21 cellular contexts compared by ENCODE assay signal in genomic region chr21:32593690-32594089, GRCh38. TPM values are rescaled to one million over a fixed set of nuclear protein-coding genes. Genes with fewer than 3 reads are reported as not detected.
DNase-seq lines count a peak whose midpoint lies in the region; ATAC-seq and TF ChIP-seq lines count a peak whose summit lies in the region.
"Had no signal": no experiment of that assay in that cellular context is flagged by ENCODE, and none has a peak within 500 bp of the region (broad histone marks: within the 10 kb centered on the region; RNA-seq: fewer than 3 reads in every experiment).

No MANE protein-coding gene starts in this region.

- H3K27ac ChIP-seq in liver (ENCODE audit: low read depth in 1 of 2, low read length in 2 of 2) = peak overlapping the region; percentile 51 to 81
- H3K27ac ChIP-seq: BLaER1, C4-2B, GM23248 had no signal

- H3K4me1 ChIP-seq in liver (ENCODE audit: control insufficient read depth in 4 of 4, insufficient read depth in 4 of 4, low read length in 3 of 4) = peaks cover 7 to 40% (median 31%) of the 10 kb centered on the region in 4 donors
- H3K4me1 ChIP-seq: BLaER1 had no signal

- H3K36me3 Mint-ChIP-seq in glutamatergic neuron (ENCODE audit: unreplicated experiment) (no peaks in the 10 kb centered on the region), progenitor cell of endocrine pancreas (ENCODE audit: insufficient read depth) (peaks cover 4% of the 10 kb centered on the region), WTC11 (peaks cover 7% of the 10 kb centered on the region)

- H3K27me3 Mint-ChIP-seq in glutamatergic neuron (ENCODE audit: unreplicated experiment) (no peaks in the 10 kb centered on the region), progenitor cell of endocrine pancreas (peaks cover 4% of the 10 kb centered on the region), WTC11 (ENCODE audit: low read depth) (no peaks in the 10 kb centered on the region)
- H3K27me3 Mint-ChIP-seq: B cell; CD4-positive, CD25-positive, alpha-beta regulatory T cell had no signal

- H3K4me3 Mint-ChIP-seq in glutamatergic neuron (ENCODE audit: unreplicated experiment) (no peak overlapping the region), progenitor cell of endocrine pancreas (ENCODE audit: low read depth) (no peak overlapping the region), WTC11 (no peak overlapping the region)
- H3K4me3 Mint-ChIP-seq: B cell; CD4-positive, CD25-positive, alpha-beta regulatory T cell; CD8-positive, alpha-beta T cell had no signal

- H3K9me3 Mint-ChIP-seq in glutamatergic neuron (ENCODE audit: unreplicated experiment) = no peaks in the 10 kb centered on the region
- H3K9me3 Mint-ChIP-seq in progenitor cell of endocrine pancreas (ENCODE audit: low read depth) = no peaks in the 10 kb centered on the region
- no peaks in the 10 kb centered on the region for H3K9me3 Mint-ChIP-seq in WTC11
- H3K9me3 Mint-ChIP-seq: CD4-positive, CD25-positive, alpha-beta regulatory T cell; CD8-positive, alpha-beta T cell had no signal

- H3K36me3 ChIP-seq in liver (ENCODE audit: control insufficient read depth in 4 of 4, insufficient read depth in 3 of 4, low read depth in 1 of 4, low read length in 3 of 4) = no peaks in the 10 kb centered on the region

- no peak for ATAC-seq in WTC11
- ATAC-seq: CD8-positive, alpha-beta T cell; GM12878 had no signal

- TF ChIP-seq RAD21 in liver (IDR thresholded peaks at IDR 0.05) = no peak

- POLR2A ChIA-PET in WTC11 (lab: Charles Lee) = no interaction called here

- no peaks in the 10 kb centered on the region for H3K9me3 ChIP-seq in liver (ENCODE audit: control insufficient read depth in 4 of 4, low read length in 3 of 4)
- H3K9me3 ChIP-seq: BLaER1 had no signal

- no peaks in the 10 kb centered on the region for H3K27me3 ChIP-seq in liver (ENCODE audit: control insufficient read depth in 4 of 4, insufficient read depth in 4 of 4, low read length in 3 of 4)
- H3K27me3 ChIP-seq: BLaER1 had no signal

- no peak overlapping the region for H3K4me3 ChIP-seq in liver (ENCODE audit: low read depth in 1 of 3, low read length in 3 of 3)
- H3K4me3 ChIP-seq: BLaER1, GM12878, GM23248 had no signal

- peaks cover 14% of the 10 kb centered on the region for H3K4me1 Mint-ChIP-seq in glutamatergic neuron (ENCODE audit: low read depth, unreplicated experiment)
- peaks cover 28% of the 10 kb centered on the region for H3K4me1 Mint-ChIP-seq in progenitor cell of endocrine pancreas (ENCODE audit: low read depth)
- H3K4me1 Mint-ChIP-seq in WTC11 = peaks cover 5% of the 10 kb centered on the region
- H3K4me1 Mint-ChIP-seq: B cell had no signal

- H3K27ac Mint-ChIP-seq in glutamatergic neuron (ENCODE audit: unreplicated experiment) (peak overlapping the region; percentile 38), progenitor cell of endocrine pancreas (peak overlapping the region; percentile 78), WTC11 (no peak overlapping the region)
- H3K27ac Mint-ChIP-seq: B cell; CD4-positive, CD25-positive, alpha-beta regulatory T cell; CD8-positive, alpha-beta T cell had no signal

- DNase-seq in glutamatergic neuron (no peak), progenitor cell of endocrine pancreas (ENCODE audit: low spot score, unreplicated experiment) (no peak), COR-L47 (lab: John Stamatoyannopoulos, UW) (no peak), NCI-H82 (lab: John Stamatoyannopoulos, UW) (no peak), medulla oblongata (ENCODE audit: extremely low spot score) (no peak), WTC11 (ENCODE audit: low spot score) (no peak)
- DNase-seq: CD4-positive, CD25-positive, alpha-beta regulatory T cell; CD8-positive, alpha-beta T cell; DMS 273 treated with DMSO at 0.1 percent for 48 hours; DMS79; EL; GDM1; GM23248; H7; HCEC 1CT had no signal

- no peak overlapping the region for H3K9ac ChIP-seq in liver (ENCODE audit: low read depth in 1 of 2, low read length in 2 of 2)
- H3K9ac ChIP-seq: BLaER1, GM23248 had no signal

- 67% methylated on average over 8 of the region's 8 CpGs for WGBS in liver

- CTCF ChIA-PET in WTC11 (lab: Charles Lee) = no interaction called here

- TF ChIP-seq CTCF in glutamatergic neuron (IDR thresholded peaks at IDR 0.05; ENCODE audit: partially characterized antibody, unreplicated experiment) = no peak
- TF ChIP-seq CTCF in liver (IDR thresholded peaks at IDR 0.05; ENCODE audit: low read depth, low read length, missing input control) = no peak
- no peak for TF ChIP-seq CTCF in progenitor cell of endocrine pancreas (IDR thresholded peaks at IDR 0.05; ENCODE audit: unreplicated experiment)
- no peak for TF ChIP-seq CTCF in WTC11 (IDR thresholded peaks at IDR 0.05)

TF ChIP-seq in liver, 16 proteins besides CTCF, POLR2A, EP300 and RAD21 (continues in another document):
- no peak for TF ChIP-seq GABPA (IDR thresholded peaks at IDR 0.05 in 1 of 2, conservative IDR thresholded peaks at IDR 0.05 in 1 of 2)
- no peak for TF ChIP-seq YY1 (IDR thresholded peaks at IDR 0.05)
- no peak for TF ChIP-seq FOXA1 (IDR thresholded peaks at IDR 0.05)
- no peak for TF ChIP-seq NR2F2 (IDR thresholded peaks at IDR 0.05)
- TF ChIP-seq SP1 (IDR thresholded peaks at IDR 0.05) = no peak
- TF ChIP-seq HNF4A (conservative IDR thresholded peaks at IDR 0.05) = no peak
- TF ChIP-seq FOXA2 (IDR thresholded peaks at IDR 0.05) = no peak
- TF ChIP-seq REST (IDR thresholded peaks at IDR 0.05) = no peak

TF ChIP-seq in WTC11, 78 proteins besides CTCF, POLR2A, EP300 and RAD21:
- TF ChIP-seq HMGA2 (CRISPR knock-in tag; IDR thresholded peaks at IDR 0.05) = no peak
- TF ChIP-seq PRRX2 (CRISPR knock-in tag; IDR thresholded peaks at IDR 0.05) = no peak
- TF ChIP-seq NFATC4 (CRISPR knock-in tag; IDR thresholded peaks at IDR 0.05) = no peak
- no peak for TF ChIP-seq IRF2 (CRISPR knock-in tag; IDR thresholded peaks at IDR 0.05; ENCODE audit: borderline replicate concordance, low read depth)
- no peak for TF ChIP-seq ETV6 (CRISPR knock-in tag; IDR thresholded peaks at IDR 0.05)
- no peak for TF ChIP-seq CREM (CRISPR knock-in tag; IDR thresholded peaks at IDR 0.05)
- TF ChIP-seq AFF4 (CRISPR knock-in tag; IDR thresholded peaks at IDR 0.05; ENCODE audit: borderline replicate concordance) = no peak
- no peak for TF ChIP-seq GTF2I (CRISPR knock-in tag; conservative IDR thresholded peaks at IDR 0.05)
- no peak for TF ChIP-seq ZBTB21 (CRISPR knock-in tag; IDR thresholded peaks at IDR 0.05; ENCODE audit: borderline replicate concordance)
TF ChIP-seq in WTC11: peak in this region for 0.

RNA-seq across cellular contexts. Expression of gene TCP10L, which starts 8.4 kb away (rescaled TPM):
- total RNA-seq in glutamatergic neuron (ENCODE audit: unreplicated experiment) (31.0 TPM), liver (1 to 10 TPM; 1.1 to 1.9 TPM), progenitor cell of endocrine pancreas (1.8 and 3.2 TPM in 2 replicates), WTC11 (2021) (1.2 to 1.6 TPM (median 1.4 TPM) in 3 replicates)
- polyA plus RNA-seq in liver = 1 to 10 TPM; 3.7 to 8.0 TPM
- total RNA-seq: A172; CD8-positive, alpha-beta T cell; H7 had no signal
- polyA plus RNA-seq: GM23248 had no signal

RNA-seq across cellular contexts. Expression of gene CFAP298, which starts 18.5 kb away (rescaled TPM):
- 124 TPM for total RNA-seq in glutamatergic neuron (ENCODE audit: unreplicated experiment)
- 10 to 100 TPM; 13.1 to 14.8 TPM for total RNA-seq in liver
- 10 to 100 TPM; 15.7 to 19.8 TPM for polyA plus RNA-seq in liver
- 52.4 and 57.8 TPM in 2 replicates for total RNA-seq in progenitor cell of endocrine pancreas
- 80.3 to 98.1 TPM (median 85.1 TPM) in 3 replicates for total RNA-seq in WTC11 (2021)
